Comparison of ENCODE assay signal across 25 cellular contexts in the genomic region with DNA sequence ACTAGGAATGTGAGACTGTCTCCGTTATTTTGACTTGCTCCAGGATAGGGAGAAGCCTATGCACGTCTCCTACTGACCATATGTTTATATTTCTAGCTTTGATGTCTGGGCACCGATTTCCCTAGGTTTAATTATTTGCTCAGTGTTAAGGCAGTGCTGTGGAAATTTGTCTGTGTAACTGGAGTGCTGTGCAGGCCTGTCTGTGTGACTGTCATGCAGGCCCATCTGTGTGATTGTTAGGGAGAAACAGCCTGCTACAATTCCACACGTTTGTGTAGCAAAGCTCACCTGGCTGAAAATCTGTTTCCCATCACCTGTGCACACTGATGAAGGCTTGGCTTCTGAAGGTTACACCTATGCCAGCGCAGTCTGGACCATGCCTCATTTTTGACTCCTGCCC. TPM values are rescaled to one million over a fixed set of nuclear protein-coding genes. Genes with fewer than 3 reads are reported as not detected.
DNase-seq lines count a peak whose midpoint lies in the region; ATAC-seq, FAIRE-seq and TF ChIP-seq lines count a peak whose summit lies in the region.
"Had no signal": no experiment of that assay in that cellular context is flagged by ENCODE, and none has a peak within 500 bp of the region (broad histone marks: within the 10 kb centered on the region; RNA-seq: fewer than 3 reads in every experiment).

No MANE protein-coding gene starts in this region.

- no peak overlapping the region for H3K4me3 ChIP-seq in Panc1 (ENCODE audit: low read depth in 2 of 2, low read length in 2 of 2)
- H3K4me3 ChIP-seq: A549, pancreas, suprapubic skin had no signal

- POLR2A ChIA-PET in Panc1 (lab: Charles Lee), result no interaction called here

- H3K27ac ChIP-seq in Panc1 (ENCODE audit: low read length), result no peak overlapping the region
- H3K27ac ChIP-seq: A549, brain microvascular endothelial cell, pancreas, suprapubic skin had no signal

- H3K36me3 ChIP-seq in Panc1 (ENCODE audit: control insufficient read depth, insufficient read depth, low read length), result no peaks in the 10 kb centered on the region
- H3K36me3 ChIP-seq: brain microvascular endothelial cell, pancreas, suprapubic skin had no signal

- H3K4me1 ChIP-seq in Panc1 (ENCODE audit: control insufficient read depth, insufficient read depth, low read length), result no peaks in the 10 kb centered on the region
- H3K4me1 ChIP-seq: A549, pancreas, suprapubic skin had no signal

- ATAC-seq in Panc1, result 0 out of 2 replicates have a peak, but pooled peaks have one; percentile 35
- ATAC-seq: A549; activated CD4-positive, alpha-beta T cell treated with anti-CD3 and anti-CD28 coated beads for 36 hours; stimulated activated naive B cell treated with anti-CD40 and anti-IgM and Interleukin-4, amounts not matched to agents 10 μg/mL and 1 μg/mL and 100 μg/mL, for 72 hours had no signal

- peaks cover 13% of the 10 kb centered on the region for H3K4me1 Mint-ChIP-seq in T-helper 2 cell treated with Interferon-gamma antibody and Interleukin-4, amounts not matched to agents 5 μg/mL and 100 μg/mL, for 36 hours (ENCODE audit: low read depth)
- peaks cover 9% of the 10 kb centered on the region for H3K4me1 Mint-ChIP-seq in progenitor cell of endocrine pancreas (ENCODE audit: low read depth)
- H3K4me1 Mint-ChIP-seq: stimulated activated naive B cell treated with anti-CD40 and anti-IgM and Interleukin-4, amounts not matched to agents 10 μg/mL and 1 μg/mL and 100 μg/mL, for 72 hours had no signal

- peak; percentile 41 for FAIRE-seq in islet of Langerhans (lab: Jason Lieb, UNC)
- FAIRE-seq: A549, GM12892, pancreas had no signal

- BruUV-seq in Panc1 (replicated peaks; lab: Mats Ljungman, UMichigan), result no TSS peak

- H3K27me3 ChIP-seq in Panc1 (ENCODE audit: control insufficient read depth, insufficient read depth, low read length), result no peaks in the 10 kb centered on the region
- H3K27me3 ChIP-seq: brain microvascular endothelial cell, pancreas, suprapubic skin had no signal

- no peaks in the 10 kb centered on the region for H3K9me3 Mint-ChIP-seq in T-helper 2 cell treated with Interferon-gamma antibody and Interleukin-4, amounts not matched to agents 5 μg/mL and 100 μg/mL, for 36 hours
- no peaks in the 10 kb centered on the region for H3K9me3 Mint-ChIP-seq in progenitor cell of endocrine pancreas (ENCODE audit: low read depth)
- H3K9me3 Mint-ChIP-seq: activated naive CD4-positive, alpha-beta T cell treated with anti-CD3 and anti-CD28 coated beads, Interleukin-2, amount 50 U/mL, for 24 hours; stimulated activated naive B cell treated with anti-CD40 and anti-IgM and Interleukin-4, amounts not matched to agents 10 μg/mL and 1 μg/mL and 100 μg/mL, for 72 hours had no signal

- DNase-seq in T-helper 2 cell treated with Interferon-gamma antibody and Interleukin-4, amounts not matched to agents 5 μg/mL and 100 μg/mL, for 36 hours (ENCODE audit: low spot score), result no peak
- DNase-seq in T-helper 2 cell (no peak), Panc1 (ENCODE audit: low read depth, low spot score) (no peak), progenitor cell of endocrine pancreas (ENCODE audit: low spot score, unreplicated experiment) (no peak), NCI-H128 (lab: John Stamatoyannopoulos, UW; ENCODE audit: unreplicated experiment) (no peak), hypothalamus (lab: John Stamatoyannopoulos, UW) (no peak)
- DNase-seq in stimulated activated CD8-positive, alpha-beta memory T cell treated with anti-CD3 and anti-CD28 coated beads, Interleukin-4, amount 100 ng/mL, for 48 hours, result no peak
- DNase-seq: activated CD4-positive, alpha-beta T cell treated with anti-CD3 and anti-CD28 coated beads for 36 hours; AML-193; amniotic stem cell; brain microvascular endothelial cell; glutamatergic neuron; H7; islet precursor cell; Karpas-422; NCI-H1417 treated with DMSO at 0.1 percent for 48 hours; pancreas; retina; SHP77; stimulated activated naive B cell treated with anti-CD40 and anti-IgM and Interleukin-4, amounts not matched to agents 10 μg/mL and 1 μg/mL and 100 μg/mL, for 72 hours had no signal

- H3K27ac Mint-ChIP-seq in T-helper 2 cell treated with Interferon-gamma antibody and Interleukin-4, amounts not matched to agents 5 μg/mL and 100 μg/mL, for 36 hours, result peak overlapping the region; percentile 1
- peak overlapping the region; percentile 71 for H3K27ac Mint-ChIP-seq in progenitor cell of endocrine pancreas
- H3K27ac Mint-ChIP-seq: activated CD4-positive, alpha-beta T cell treated with anti-CD3 and anti-CD28 coated beads for 36 hours; activated naive CD4-positive, alpha-beta T cell treated with anti-CD3 and anti-CD28 coated beads, Interleukin-2, amount 50 U/mL, for 24 hours; stimulated activated naive B cell treated with anti-CD40 and anti-IgM and Interleukin-4, amounts not matched to agents 10 μg/mL and 1 μg/mL and 100 μg/mL, for 72 hours had no signal

- in situ Hi-C loops in Panc1 (cut with HindIII; ENCODE audit: low pct_unique_long_range_greater_than_20kb, low sequenced_read_pairs), result no loop called here

- H3K4me3 Mint-ChIP-seq in T-helper 2 cell treated with Interferon-gamma antibody and Interleukin-4, amounts not matched to agents 5 μg/mL and 100 μg/mL, for 36 hours, result no peak overlapping the region
- H3K4me3 Mint-ChIP-seq in progenitor cell of endocrine pancreas (ENCODE audit: low read depth), result no peak overlapping the region
- H3K4me3 Mint-ChIP-seq: activated CD4-positive, alpha-beta T cell treated with anti-CD3 and anti-CD28 coated beads for 36 hours; activated naive CD4-positive, alpha-beta T cell treated with anti-CD3 and anti-CD28 coated beads, Interleukin-2, amount 50 U/mL, for 24 hours; stimulated activated naive B cell treated with anti-CD40 and anti-IgM and Interleukin-4, amounts not matched to agents 10 μg/mL and 1 μg/mL and 100 μg/mL, for 72 hours had no signal

- TF ChIP-seq CTCF in Panc1 (IDR thresholded peaks at IDR 0.05) (no peak), progenitor cell of endocrine pancreas (IDR thresholded peaks at IDR 0.05; ENCODE audit: unreplicated experiment) (no peak)

- no peaks in the 10 kb centered on the region for H3K36me3 Mint-ChIP-seq in T-helper 2 cell treated with Interferon-gamma antibody and Interleukin-4, amounts not matched to agents 5 μg/mL and 100 μg/mL, for 36 hours (ENCODE audit: low read depth)
- H3K36me3 Mint-ChIP-seq in progenitor cell of endocrine pancreas (ENCODE audit: insufficient read depth), result no peaks in the 10 kb centered on the region
- H3K36me3 Mint-ChIP-seq: activated naive CD4-positive, alpha-beta T cell treated with anti-CD3 and anti-CD28 coated beads, Interleukin-2, amount 50 U/mL, for 24 hours; stimulated activated naive B cell treated with anti-CD40 and anti-IgM and Interleukin-4, amounts not matched to agents 10 μg/mL and 1 μg/mL and 100 μg/mL, for 72 hours had no signal

- CTCF ChIA-PET in Panc1 (lab: Charles Lee), result no interaction called here

- H3K9me3 ChIP-seq in Panc1 (ENCODE audit: control insufficient read depth, insufficient read depth, low read depth, low read length), result no peaks in the 10 kb centered on the region
- H3K9me3 ChIP-seq: A549, pancreas, suprapubic skin had no signal

- intact Hi-C loops in Panc1 (cut with micrococcal nuclease; ENCODE audit: unreplicated experiment), result no loop called here

- H3K27me3 Mint-ChIP-seq in T-helper 2 cell treated with Interferon-gamma antibody and Interleukin-4, amounts not matched to agents 5 μg/mL and 100 μg/mL, for 36 hours (ENCODE audit: low read depth), result no peaks in the 10 kb centered on the region
- no peaks in the 10 kb centered on the region for H3K27me3 Mint-ChIP-seq in progenitor cell of endocrine pancreas
- H3K27me3 Mint-ChIP-seq: activated CD4-positive, alpha-beta T cell treated with anti-CD3 and anti-CD28 coated beads for 36 hours; activated naive CD4-positive, alpha-beta T cell treated with anti-CD3 and anti-CD28 coated beads, Interleukin-2, amount 50 U/mL, for 24 hours; stimulated activated naive B cell treated with anti-CD40 and anti-IgM and Interleukin-4, amounts not matched to agents 10 μg/mL and 1 μg/mL and 100 μg/mL, for 72 hours had no signal

RNA-seq across cellular contexts. Expression of a gene that starts 29.6 kb away (rescaled TPM):
- 1,755 TPM for total RNA-seq in Panc1 (2021; ENCODE audit: unreplicated experiment)
- polyA plus RNA-seq in Panc1 (2012; ENCODE audit: insufficient read length), result 990 TPM
- total RNA-seq in progenitor cell of endocrine pancreas, result 1,127 and 1,140 TPM in 2 replicates
